2 cellular contexts compared by ENCODE assay signal in genomic region chr1:147214308-147214707, GRCh38. TPM values are rescaled to one million over a fixed set of nuclear protein-coding genes. Genes with fewer than 3 reads are reported as not detected.
"Had no signal": no experiment of that assay in that cellular context is flagged by ENCODE, and none has a peak within 500 bp of the region (broad histone marks: within the 10 kb centered on the region; RNA-seq: fewer than 3 reads in every experiment).

No MANE protein-coding gene starts in this region.

RNA-seq across cellular contexts. Expression of gene FMO5, which starts 10.8 kb away (rescaled TPM):
- total RNA-seq: bronchial epithelial cell, SJCRH30 had no signal
